ENCODE assay signal across 8 cellular contexts in the genomic region with DNA sequence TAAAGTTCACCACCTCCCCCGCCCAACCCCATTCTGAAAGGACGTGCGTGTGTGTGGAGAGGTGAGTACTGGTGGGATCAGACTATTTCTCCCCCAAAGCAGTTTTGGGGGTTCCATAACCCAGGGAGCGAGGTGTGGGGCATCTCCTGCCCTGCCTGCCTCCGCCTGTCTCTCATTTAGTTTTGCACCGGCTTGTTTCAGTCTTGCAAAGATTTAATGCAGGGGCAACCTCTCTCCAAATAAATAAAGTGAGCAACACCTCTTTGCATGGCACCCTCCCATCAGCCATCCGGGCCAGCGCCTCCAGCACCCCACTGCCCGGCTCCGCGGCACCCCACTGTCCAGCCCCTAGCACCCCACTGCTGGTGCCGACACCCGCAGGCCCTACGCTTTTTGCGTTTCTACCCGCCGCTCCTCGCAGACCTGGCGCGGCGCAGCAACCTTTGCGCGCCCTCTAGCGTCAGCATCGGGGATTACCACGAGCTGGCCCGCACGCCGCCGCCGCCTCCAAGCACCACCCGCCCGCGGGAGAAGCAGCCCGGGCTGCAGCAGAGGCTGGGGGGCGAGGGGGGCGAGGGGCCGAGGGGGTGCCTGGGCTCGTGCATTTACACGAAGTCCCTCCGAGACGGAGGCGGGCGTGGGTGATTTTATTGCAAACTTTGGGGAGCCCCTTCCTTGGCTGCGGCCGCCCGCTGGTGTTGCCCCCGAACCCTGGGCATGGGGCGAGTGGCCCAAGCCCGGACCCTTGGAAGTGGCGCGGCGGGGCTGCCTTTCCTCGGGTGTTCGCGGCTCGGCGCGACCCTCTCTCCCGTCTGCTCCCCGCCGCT. TPM values are rescaled to one million over a fixed set of nuclear protein-coding genes. Genes with fewer than 3 reads are reported as not detected.
DNase-seq lines count a peak whose midpoint lies in the region; ATAC-seq and TF ChIP-seq lines count a peak whose summit lies in the region.

No MANE protein-coding gene starts in this region.

- WGBS in transverse colon (ENCODE audit: low coverage in 1 of 2), 2 donors, result 0 to 11% methylated on average over 2 to 54 of the region's 62 CpGs

- H3K9me3 Mint-ChIP-seq in activated naive CD4-positive, alpha-beta T cell treated with anti-CD3 and anti-CD28 coated beads, Interleukin-2, amount 10 ng/mL, durations not matched to agents 7 days and 5 days, result no peaks in the 10 kb centered on the region

- no peak for TF ChIP-seq EP300 in transverse colon (IDR thresholded peaks at IDR 0.05; ENCODE audit: low read depth)

- no peaks in the 10 kb centered on the region for H3K36me3 Mint-ChIP-seq in activated naive CD4-positive, alpha-beta T cell treated with anti-CD3 and anti-CD28 coated beads, Interleukin-2, amount 10 ng/mL, durations not matched to agents 7 days and 5 days

- H3K9me3 ChIP-seq in A673 (ENCODE audit: low read depth, low read length, poor library complexity, severe bottlenecking), result no peaks in the 10 kb centered on the region
- no peaks in the 10 kb centered on the region for H3K9me3 ChIP-seq in parathyroid adenoma (ENCODE audit: control insufficient read depth, low read length)
- H3K9me3 ChIP-seq in transverse colon, result no peaks in the 10 kb centered on the region

- H3K4me3 Mint-ChIP-seq in activated naive CD4-positive, alpha-beta T cell treated with anti-CD3 and anti-CD28 coated beads, Interleukin-2, amount 10 ng/mL, durations not matched to agents 7 days and 5 days, result peak overlapping the region; percentile 51

- TF ChIP-seq POLR2A in transverse colon (IDR thresholded peaks at IDR 0.05), result no peak

- no peaks in the 10 kb centered on the region for H3K79me2 ChIP-seq in parathyroid adenoma

- in situ Hi-C loops in GM13977 (cut with MboI; ENCODE audit: low pct_unique_long_range_greater_than_20kb, low sequenced_read_pairs, unreplicated experiment), result no loop called here
- in situ Hi-C loops in transverse colon (cut with MboI; ENCODE audit: low pct_ligation_motif_present in 1 of 4, low pct_unique_long_range_greater_than_20kb in 1 of 4, low sequenced_read_pairs in 3 of 4), result no loop called here

- H3K4me1 Mint-ChIP-seq in activated naive CD4-positive, alpha-beta T cell treated with anti-CD3 and anti-CD28 coated beads, Interleukin-2, amount 10 ng/mL, durations not matched to agents 7 days and 5 days, result peaks cover 9% of the 10 kb centered on the region

- peak; percentile 69 for ATAC-seq in HG03520 (IDR thresholded peaks at IDR 0.05; ENCODE audit: unreplicated experiment)
- peak; percentile 48 for ATAC-seq in Right ventricle myocardium inferior

- peaks cover 87% of the 10 kb centered on the region for H3K27me3 Mint-ChIP-seq in activated naive CD4-positive, alpha-beta T cell treated with anti-CD3 and anti-CD28 coated beads, Interleukin-2, amount 10 ng/mL, durations not matched to agents 7 days and 5 days

- H3K4me1 ChIP-seq in A673 (ENCODE audit: insufficient read depth, low read length, poor library complexity, severe bottlenecking) (peaks cover 7% of the 10 kb centered on the region), parathyroid adenoma (peaks cover 3% of the 10 kb centered on the region), transverse colon (peaks cover 0 to 9% (median 5%) of the 10 kb centered on the region in 4 donors)

- H3K27ac ChIP-seq in A673 (ENCODE audit: low read depth, low read length, poor library complexity, severe bottlenecking) (no peak overlapping the region), parathyroid adenoma (no peak overlapping the region), transverse colon (no peak overlapping the region)

- H3K27me3 ChIP-seq in A673 (replicated peaks; ENCODE audit: insufficient read depth, low read depth, low read length, poor library complexity) (no peaks in the 10 kb centered on the region), parathyroid adenoma (ENCODE audit: control insufficient read depth, insufficient read depth, low read length) (no peaks in the 10 kb centered on the region), transverse colon (peaks cover 91% of the 10 kb centered on the region)

- peak overlapping the region; percentile 48 for H3K4me3 ChIP-seq in A673 (ENCODE audit: low read depth, low read length, poor library complexity, severe bottlenecking)
- peak overlapping the region; percentile 15 for H3K4me3 ChIP-seq in parathyroid adenoma (ENCODE audit: low read depth, low read length)
- H3K4me3 ChIP-seq in transverse colon, result peak overlapping the region in 2 of 4 donors; percentile 19 to 43

- H3K27ac Mint-ChIP-seq in activated naive CD4-positive, alpha-beta T cell treated with anti-CD3 and anti-CD28 coated beads, Interleukin-2, amount 10 ng/mL, durations not matched to agents 7 days and 5 days, result no peak overlapping the region

- POLR2A ChIA-PET in A673 (lab: Charles Lee; ENCODE audit: low non-redundant PET), result no interaction called here

- H3K36me3 ChIP-seq in A673 (ENCODE audit: insufficient read depth, low read length, poor library complexity, severe bottlenecking) (no peaks in the 10 kb centered on the region), parathyroid adenoma (ENCODE audit: control insufficient read depth, insufficient read depth, low read length) (no peaks in the 10 kb centered on the region), transverse colon (no peaks in the 10 kb centered on the region)

- peak overlapping the region; percentile 71 for H3K4me2 ChIP-seq in parathyroid adenoma (ENCODE audit: low read length)

- DNase-seq in A673 (ENCODE audit: low spot score) (peak; percentile 75), GM13977 (ENCODE audit: low spot score) (peak; percentile 87), SK-N-DZ (ENCODE audit: low spot score) (peak; percentile 13), Right ventricle myocardium inferior (ENCODE audit: missing footprints) (peak; percentile 87), transverse colon (peak; percentile 49)
- peak; percentile 81 for DNase-seq in activated naive CD4-positive, alpha-beta T cell treated with anti-CD3 and anti-CD28 coated beads, Interleukin-2, amount 10 ng/mL, durations not matched to agents 7 days and 5 days

- intact Hi-C loops in A673 (cut with micrococcal nuclease; ENCODE audit: unreplicated experiment) (loop anchor here (5.0 to 10.0 kb wide), 2 partner anchors 174 to 317 kb away; no protein-coding TSS in a partner anchor), Right ventricle myocardium inferior (cut with DNase I) (loop anchor here (5.0 kb wide), 1 partner anchor 164 kb away; no protein-coding TSS in a partner anchor), transverse colon (cut with DNase I; ENCODE audit: low total_unique reads) (loop anchor here (5.0 kb wide), 1 partner anchor 179 kb away; no protein-coding TSS in a partner anchor)

- TF ChIP-seq CTCF in A673 (conservative IDR thresholded peaks at IDR 0.05; ENCODE audit: low read depth, low read length), result peak; percentile 88
- TF ChIP-seq CTCF in GM13977 (IDR thresholded peaks at IDR 0.05; ENCODE audit: extremely low read depth, insufficient read depth, missing control alignments), result peak; percentile 97
- TF ChIP-seq CTCF in parathyroid adenoma (IDR thresholded peaks at IDR 0.05), result peak; percentile 94
- peak; percentile 54 to 96 (median 92) for TF ChIP-seq CTCF in transverse colon (IDR thresholded peaks at IDR 0.05)

- H2AFZ ChIP-seq in parathyroid adenoma, result peak overlapping the region; percentile 67

- CTCF ChIA-PET in A673 (lab: Charles Lee), result interaction anchor here (0.6 to 2.4 kb wide), 7 partner anchors 55 to 1435 kb away, joined by 3 to 12 read pairs (median 5); no protein-coding TSS in a partner anchor
- CTCF ChIA-PET in activated naive CD4-positive, alpha-beta T cell treated with anti-CD3 and anti-CD28 coated beads, Interleukin-2, amount 10 ng/mL, durations not matched to agents 7 days and 5 days (lab: Charles Lee), result interaction anchor here (0.6 to 2.0 kb wide), 9 partner anchors 11 to 175 kb away, joined by 3 to 6 read pairs (median 3); no protein-coding TSS in a partner anchor

- no TSS peak for BruUV-seq in A673 (replicated peaks; lab: Mats Ljungman, UMichigan)

- no peak overlapping the region for H3K9ac ChIP-seq in parathyroid adenoma

RNA-seq across cellular contexts. Expression of a gene that starts 55.8 kb away (rescaled TPM):
- total RNA-seq in A673 (2021) (119 and 124 TPM in 2 replicates), Right ventricle myocardium inferior (6.2 TPM), transverse colon (10 to 100 TPM in 3 of 4 donors, not detected in 1; 13.7 to 17.9 (median 13.8) TPM)
- polyA plus RNA-seq in SK-N-DZ (2014; cell fraction: cytosol; rRNA removed), result 47.2 and 52.0 TPM in 2 replicates
- polyA plus RNA-seq in SK-N-DZ (2014; cell fraction: nucleus; rRNA removed), result 20.7 and 34.5 TPM in 2 replicates

Comparison
In these comparisons a context has a peak if more than half of its experiments do, and no peak if none do; other contexts are left out.
1. DNase-seq: peak in every context shown above with its lines; median percentile 87 in GM13977; 87 in Right ventricle myocardium inferior; 81 in activated naive CD4-positive, alpha-beta T cell treated with anti-CD3 and anti-CD28 coated beads, Interleukin-2, amount 10 ng/mL, durations not matched to agents 7 days and 5 days; 75 in A673; 49 in transverse colon; 13 in SK-N-DZ.